In genomic region chr15:90557651-90558084, GRCh38 we compare ENCODE assay signal across 8 cellular contexts. TPM values are rescaled to one million over a fixed set of nuclear protein-coding genes. Genes with fewer than 3 reads are reported as not detected.
DNase-seq lines count a peak whose midpoint lies in the region; ATAC-seq and TF ChIP-seq lines count a peak whose summit lies in the region.

No MANE protein-coding gene starts in this region.

- intact Hi-C loops in CD8-positive, alpha-beta T cell (cut with DNase I, micrococcal nuclease) = loop anchor here in 1 of 2 experiments (2.0 kb wide), 1 partner anchor 19 kb away; no protein-coding TSS in a partner anchor
- intact Hi-C loops in activated B cell treated with CpG ODN at 0.5 μM for 24 hours (cut with micrococcal nuclease) = loop anchor here (2.0 to 5.0 kb wide), 3 partner anchors 13 to 345 kb away; partner anchors contain the start of gene MAN2A2

- POLR2A ChIA-PET in CD8-positive, alpha-beta T cell (lab: Charles Lee) = interaction anchor here (1.4 kb wide), 1 partner anchor 27 kb away, joined by 6 read pairs; no protein-coding TSS in a partner anchor
- POLR2A ChIA-PET in activated B cell treated with CpG ODN at 0.5 μM for 24 hours (lab: Charles Lee) = interaction anchor here (1.6 kb wide), 1 partner anchor 38 kb away, joined by 3 read pairs; no protein-coding TSS in a partner anchor

- H3K4me3 Mint-ChIP-seq in CD8-positive, alpha-beta T cell = peak overlapping the region; percentile 13
- H3K4me3 Mint-ChIP-seq in activated B cell treated with CpG ODN at 0.5 μM for 24 hours = no peak overlapping the region
- H3K4me3 Mint-ChIP-seq in glutamatergic neuron (ENCODE audit: unreplicated experiment) = peak overlapping the region; percentile 78

- H3K4me1 Mint-ChIP-seq in CD8-positive, alpha-beta T cell (ENCODE audit: low read depth) = peaks cover 79% of the 10 kb centered on the region
- H3K4me1 Mint-ChIP-seq in activated B cell treated with CpG ODN at 0.5 μM for 24 hours = peaks cover 81% of the 10 kb centered on the region
- H3K4me1 Mint-ChIP-seq in glutamatergic neuron (ENCODE audit: low read depth, unreplicated experiment) = peaks cover 27% of the 10 kb centered on the region

- H3K27ac Mint-ChIP-seq in CD8-positive, alpha-beta T cell = peak overlapping the region; percentile 84
- H3K27ac Mint-ChIP-seq in activated B cell treated with CpG ODN at 0.5 μM for 24 hours (peak overlapping the region; percentile 16), glutamatergic neuron (ENCODE audit: unreplicated experiment) (peak overlapping the region; percentile 72)

- DNase-seq in CD8-positive, alpha-beta T cell = no peak
- DNase-seq in activated B cell treated with CpG ODN at 0.5 μM for 24 hours (no peak), glutamatergic neuron (no peak), pons (ENCODE audit: low spot score) (peak; percentile 93), NCI-H510A treated with DMSO at 0.1 percent for 48 hours (lab: John Stamatoyannopoulos, UW) (no peak), NCI-H774 (lab: John Stamatoyannopoulos, UW) (no peak)

- H3K4me1 ChIP-seq in CD8-positive, alpha-beta T cell (ENCODE audit: insufficient read depth, low read length) = peaks cover 55% of the 10 kb centered on the region

- no peaks in the 10 kb centered on the region for H3K27me3 ChIP-seq in CD8-positive, alpha-beta T cell (ENCODE audit: insufficient read depth, low read length)

- CTCF ChIA-PET in CD8-positive, alpha-beta T cell (lab: Charles Lee) = interaction anchor here (0.6 to 1.5 kb wide), 3 partner anchors 47 to 343 kb away, joined by 3 to 7 read pairs (median 3); no protein-coding TSS in a partner anchor
- CTCF ChIA-PET in activated B cell treated with CpG ODN at 0.5 μM for 24 hours (lab: Charles Lee) = no interaction called here

- no peak for TF ChIP-seq CTCF in CD8-positive, alpha-beta T cell (IDR thresholded peaks at IDR 0.05)
- TF ChIP-seq CTCF in activated B cell treated with CpG ODN at 0.5 μM for 24 hours (IDR thresholded peaks at IDR 0.05) (no peak), glutamatergic neuron (IDR thresholded peaks at IDR 0.05; ENCODE audit: partially characterized antibody, unreplicated experiment) (no peak)

- no peak overlapping the region for H3K27ac ChIP-seq in CD8-positive, alpha-beta T cell (ENCODE audit: low read depth, low read length)

- ATAC-seq in CD8-positive, alpha-beta T cell = no peak
- ATAC-seq in activated B cell treated with CpG ODN at 0.5 μM for 24 hours (ENCODE audit: low read depth) (no peak), HG02884 (IDR thresholded peaks at IDR 0.05; ENCODE audit: unreplicated experiment) (no peak), GM18870 (IDR thresholded peaks at IDR 0.05; ENCODE audit: unreplicated experiment) (no peak)

- H3K27me3 Mint-ChIP-seq in CD8-positive, alpha-beta T cell (ENCODE audit: low read depth) = no peaks in the 10 kb centered on the region
- H3K27me3 Mint-ChIP-seq in activated B cell treated with CpG ODN at 0.5 μM for 24 hours (no peaks in the 10 kb centered on the region), glutamatergic neuron (ENCODE audit: unreplicated experiment) (peaks cover 2% of the 10 kb centered on the region)

- H3K36me3 ChIP-seq in CD8-positive, alpha-beta T cell (ENCODE audit: insufficient read depth, low read length) = no peaks in the 10 kb centered on the region

- H3K36me3 Mint-ChIP-seq in CD8-positive, alpha-beta T cell = peaks cover 34% of the 10 kb centered on the region
- H3K36me3 Mint-ChIP-seq in activated B cell treated with CpG ODN at 0.5 μM for 24 hours (ENCODE audit: low read depth) (peaks cover 29% of the 10 kb centered on the region), glutamatergic neuron (ENCODE audit: unreplicated experiment) (peaks cover 5% of the 10 kb centered on the region)

- H3K4me3 ChIP-seq in CD8-positive, alpha-beta T cell (ENCODE audit: low read depth, low read length) = no peak overlapping the region

- H3K9me3 ChIP-seq in CD8-positive, alpha-beta T cell (ENCODE audit: low read length) = no peaks in the 10 kb centered on the region

- H3K9me3 Mint-ChIP-seq in CD8-positive, alpha-beta T cell = no peaks in the 10 kb centered on the region
- H3K9me3 Mint-ChIP-seq in activated B cell treated with CpG ODN at 0.5 μM for 24 hours (no peaks in the 10 kb centered on the region), glutamatergic neuron (ENCODE audit: unreplicated experiment) (no peaks in the 10 kb centered on the region)

RNA-seq across cellular contexts. Expression of gene CRTC3, which starts 27.9 kb away (rescaled TPM):
- 10 to 100 TPM; 74.0 to 77.9 TPM for total RNA-seq in CD8-positive, alpha-beta T cell
- total RNA-seq in activated B cell treated with CpG ODN at 0.5 μM for 24 hours (54.7 and 65.0 TPM in 2 replicates), glutamatergic neuron (ENCODE audit: unreplicated experiment) (50.1 TPM)

Comparison
In these comparisons a context has a peak if more than half of its experiments do, and no peak if none do; other contexts are left out.
1. H3K27ac Mint-ChIP-seq: peak in every context shown above with its lines; median percentile 84 in CD8-positive, alpha-beta T cell; 72 in glutamatergic neuron; 16 in activated B cell treated with CpG ODN at 0.5 μM for 24 hours.